Comparison of ENCODE assay signal across 12 cellular contexts in the genomic region with DNA sequence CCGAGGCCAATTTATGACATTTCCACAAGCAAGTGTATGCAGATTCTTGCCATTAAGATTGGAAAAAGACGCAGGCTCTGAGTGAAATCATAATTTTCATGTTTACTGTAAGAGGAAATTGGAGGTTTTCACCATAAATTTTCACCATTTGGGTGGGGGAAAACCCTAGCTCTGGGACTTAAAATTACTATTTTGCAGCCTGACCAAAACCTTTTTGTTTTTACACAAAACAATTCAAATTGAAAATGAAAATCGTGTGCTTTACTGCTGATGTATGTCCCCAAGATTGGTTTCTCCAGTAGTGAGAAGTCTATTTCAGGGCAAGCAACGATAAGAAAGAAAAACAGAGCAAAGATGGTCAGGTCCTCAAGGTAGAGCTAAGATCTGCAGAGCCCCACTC.
DNase-seq lines count a peak whose midpoint lies in the region; ATAC-seq and TF ChIP-seq lines count a peak whose summit lies in the region.
"Had no signal": no experiment of that assay in that cellular context is flagged by ENCODE, and none has a peak within 500 bp of the region (broad histone marks: within the 10 kb centered on the region; RNA-seq: fewer than 3 reads in every experiment).

No MANE protein-coding gene starts in this region.

- H3K4me3 Mint-ChIP-seq in activated CD4-positive, alpha-beta memory T cell treated with anti-CD3 and anti-CD28 coated beads for 36 hours = peak overlapping the region; percentile 77
- H3K4me3 Mint-ChIP-seq in activated CD4-positive, alpha-beta memory T cell treated with anti-CD3 and anti-CD28 coated beads, Interleukin-2, amount 10 ng/mL, durations not matched to agents 7 days and 5 days = no peak overlapping the region
- H3K4me3 Mint-ChIP-seq in GM23338 (no peak overlapping the region; the same call in 2 of the 3 replicates), T-helper 17 cell (peak overlapping the region; percentile 52)
- peak overlapping the region; percentile 19 for H3K4me3 Mint-ChIP-seq in stimulated activated effector memory CD8-positive, alpha-beta T cell treated with anti-CD3 and anti-CD28 coated beads, Interleukin-12 subunit alpha, Interleukin-12 subunit beta, amount 100 ng/mL, for 72 hours
- H3K4me3 Mint-ChIP-seq: neural crest cell had no signal

- peak overlapping the region; percentile 87 for H3K27ac Mint-ChIP-seq in activated CD4-positive, alpha-beta memory T cell treated with anti-CD3 and anti-CD28 coated beads for 36 hours
- no peak overlapping the region for H3K27ac Mint-ChIP-seq in activated CD4-positive, alpha-beta memory T cell treated with anti-CD3 and anti-CD28 coated beads, Interleukin-2, amount 10 ng/mL, durations not matched to agents 7 days and 5 days
- H3K27ac Mint-ChIP-seq in GM23338 (peak overlapping the region; percentile 70; the same call in 1 of the 2 replicates), T-helper 17 cell (peak overlapping the region; percentile 34)
- H3K27ac Mint-ChIP-seq in stimulated activated effector memory CD8-positive, alpha-beta T cell treated with anti-CD3 and anti-CD28 coated beads, Interleukin-12 subunit alpha, Interleukin-12 subunit beta, amount 100 ng/mL, for 72 hours = no peak overlapping the region

- intact Hi-C loops in activated CD4-positive, alpha-beta memory T cell treated with anti-CD3 and anti-CD28 coated beads for 36 hours (cut with micrococcal nuclease) = loop anchor here (1.0 to 10.0 kb wide), 12 partner anchors 13 to 444 kb away; no protein-coding TSS in a partner anchor

- peaks cover 17% of the 10 kb centered on the region for H3K36me3 Mint-ChIP-seq in activated CD4-positive, alpha-beta memory T cell treated with anti-CD3 and anti-CD28 coated beads for 36 hours
- H3K36me3 Mint-ChIP-seq in activated CD4-positive, alpha-beta memory T cell treated with anti-CD3 and anti-CD28 coated beads, Interleukin-2, amount 10 ng/mL, durations not matched to agents 7 days and 5 days (ENCODE audit: low read depth) = peaks cover 3% of the 10 kb centered on the region
- H3K36me3 Mint-ChIP-seq in GM23338 (ENCODE audit: low read depth) = peaks cover 13% of the 10 kb centered on the region; the same call in 2 of the 3 replicates
- H3K36me3 Mint-ChIP-seq in T-helper 17 cell (ENCODE audit: low read depth) = peaks cover 5% of the 10 kb centered on the region
- H3K36me3 Mint-ChIP-seq in stimulated activated effector memory CD8-positive, alpha-beta T cell treated with anti-CD3 and anti-CD28 coated beads, Interleukin-12 subunit alpha, Interleukin-12 subunit beta, amount 100 ng/mL, for 72 hours = peaks cover 4% of the 10 kb centered on the region

- DNase-seq in activated CD4-positive, alpha-beta memory T cell treated with anti-CD3 and anti-CD28 coated beads for 36 hours = no peak
- DNase-seq in activated CD4-positive, alpha-beta memory T cell treated with anti-CD3 and anti-CD28 coated beads, Interleukin-2, amount 10 ng/mL, durations not matched to agents 7 days and 5 days = no peak
- no peak for DNase-seq in GM23338 (ENCODE audit: low spot score)
- no peak for DNase-seq in T-helper 17 cell
- DNase-seq in stimulated activated effector memory CD8-positive, alpha-beta T cell treated with anti-CD3 and anti-CD28 coated beads, Interleukin-12 subunit alpha, Interleukin-12 subunit beta, amount 100 ng/mL, for 72 hours (ENCODE audit: low spot score in 2 of 2) = no peak
- no peak for DNase-seq in brain microvascular endothelial cell
- no peak for DNase-seq in NCI-H1105 treated with DMSO at 0.1 percent for 48 hours (lab: John Stamatoyannopoulos, UW)
- DNase-seq: erythroblast, NCI-H1092, thyroid gland had no signal

- peaks cover 83% of the 10 kb centered on the region for H3K4me1 Mint-ChIP-seq in activated CD4-positive, alpha-beta memory T cell treated with anti-CD3 and anti-CD28 coated beads for 36 hours (ENCODE audit: low read depth)
- H3K4me1 Mint-ChIP-seq in activated CD4-positive, alpha-beta memory T cell treated with anti-CD3 and anti-CD28 coated beads, Interleukin-2, amount 10 ng/mL, durations not matched to agents 7 days and 5 days = peaks cover 46% of the 10 kb centered on the region
- peaks cover 72% of the 10 kb centered on the region for H3K4me1 Mint-ChIP-seq in GM23338
- H3K4me1 Mint-ChIP-seq in T-helper 17 cell = peaks cover 42% of the 10 kb centered on the region
- H3K4me1 Mint-ChIP-seq in stimulated activated effector memory CD8-positive, alpha-beta T cell treated with anti-CD3 and anti-CD28 coated beads, Interleukin-12 subunit alpha, Interleukin-12 subunit beta, amount 100 ng/mL, for 72 hours = peaks cover 53% of the 10 kb centered on the region

- peak overlapping the region; percentile 65 for H3K4me2 ChIP-seq in GM23338

- in situ Hi-C loops in brain microvascular endothelial cell (cut with HindIII; ENCODE audit: low pct_ligation_motif_present, low sequenced_read_pairs) = no loop called here

- no peaks in the 10 kb centered on the region for H3K9me2 ChIP-seq in GM23338 (ENCODE audit: insufficient read depth)

- H3K27me3 ChIP-seq in GM23338 (ENCODE audit: insufficient read depth) (peaks cover 8% of the 10 kb centered on the region; the same call in 1 of the 2 replicates), brain microvascular endothelial cell (replicated peaks) (no peaks in the 10 kb centered on the region)
- H3K27me3 ChIP-seq: thyroid gland had no signal

- TF ChIP-seq CTCF in GM23338 (conservative IDR thresholded peaks at IDR 0.05; ENCODE audit: low read depth in 2 of 2) (no peak), brain microvascular endothelial cell (IDR thresholded peaks at IDR 0.05; ENCODE audit: low read depth, low read length, missing control alignments) (no peak)

- CTCF ChIA-PET in activated CD4-positive, alpha-beta memory T cell treated with anti-CD3 and anti-CD28 coated beads for 36 hours (lab: Charles Lee) = interaction anchor here (0.6 to 1.7 kb wide), 8 partner anchors 13 to 318 kb away, joined by 3 to 4 read pairs (median 3); no protein-coding TSS in a partner anchor
- CTCF ChIA-PET in activated CD4-positive, alpha-beta memory T cell treated with anti-CD3 and anti-CD28 coated beads, Interleukin-2, amount 10 ng/mL, durations not matched to agents 7 days and 5 days (lab: Charles Lee) = no interaction called here

- H3K4me3 ChIP-seq in GM23338 (no peak overlapping the region), brain microvascular endothelial cell (ENCODE audit: low read depth, low read length) (no peak overlapping the region)
- H3K4me3 ChIP-seq: thyroid gland had no signal

- no peaks in the 10 kb centered on the region for H3K9me3 Mint-ChIP-seq in activated CD4-positive, alpha-beta memory T cell treated with anti-CD3 and anti-CD28 coated beads for 36 hours
- H3K9me3 Mint-ChIP-seq in activated CD4-positive, alpha-beta memory T cell treated with anti-CD3 and anti-CD28 coated beads, Interleukin-2, amount 10 ng/mL, durations not matched to agents 7 days and 5 days = no peaks in the 10 kb centered on the region
- H3K9me3 Mint-ChIP-seq in GM23338 = no peaks in the 10 kb centered on the region
- H3K9me3 Mint-ChIP-seq in stimulated activated effector memory CD8-positive, alpha-beta T cell treated with anti-CD3 and anti-CD28 coated beads, Interleukin-12 subunit alpha, Interleukin-12 subunit beta, amount 100 ng/mL, for 72 hours = no peaks in the 10 kb centered on the region
- H3K9me3 Mint-ChIP-seq: neural crest cell had no signal

- no peaks in the 10 kb centered on the region for H3K9me3 ChIP-seq in T-helper 17 cell (ENCODE audit: control insufficient read depth, low read length, poor library complexity, severe bottlenecking)
- H3K9me3 ChIP-seq: thyroid gland had no signal

- H4K20me1 ChIP-seq in GM23338 (replicated peaks; ENCODE audit: insufficient read depth) = no peaks in the 10 kb centered on the region

- H2AFZ ChIP-seq in GM23338 = no peak overlapping the region

- no peaks in the 10 kb centered on the region for H3K27me3 Mint-ChIP-seq in activated CD4-positive, alpha-beta memory T cell treated with anti-CD3 and anti-CD28 coated beads for 36 hours
- H3K27me3 Mint-ChIP-seq in activated CD4-positive, alpha-beta memory T cell treated with anti-CD3 and anti-CD28 coated beads, Interleukin-2, amount 10 ng/mL, durations not matched to agents 7 days and 5 days = peaks cover 9% of the 10 kb centered on the region
- H3K27me3 Mint-ChIP-seq in GM23338 (ENCODE audit: insufficient read depth, low read depth, poor library complexity) (peaks cover 1% of the 10 kb centered on the region), T-helper 17 cell (no peaks in the 10 kb centered on the region)

- no peak overlapping the region for H3K27ac ChIP-seq in GM23338 (ENCODE audit: low read depth)
- H3K27ac ChIP-seq in brain microvascular endothelial cell = no peak overlapping the region
- H3K27ac ChIP-seq: thyroid gland had no signal

- H3K79me2 ChIP-seq in GM23338 (replicated peaks; ENCODE audit: insufficient read depth) = peaks cover 59% of the 10 kb centered on the region

- ATAC-seq in GM23338 (no peak), T-helper 17 cell (peak; percentile 15), GM18909 (IDR thresholded peaks at IDR 0.05; ENCODE audit: poor library complexity, unreplicated experiment) (no peak)
- peak; percentile 89 for ATAC-seq in stimulated activated effector memory CD8-positive, alpha-beta T cell treated with anti-CD3 and anti-CD28 coated beads, Interleukin-12 subunit alpha, Interleukin-12 subunit beta, amount 100 ng/mL, for 72 hours

- H3F3A ChIP-seq in GM23338 (replicated peaks; ENCODE audit: low read depth) = no peaks in the 10 kb centered on the region; the same call in 1 of the 2 replicates

- peaks cover 66% of the 10 kb centered on the region for H3K4me1 ChIP-seq in GM23338 (ENCODE audit: insufficient read depth)

- H3K36me3 ChIP-seq in GM23338 (ENCODE audit: insufficient read depth) (no peaks in the 10 kb centered on the region), brain microvascular endothelial cell (replicated peaks) (no peaks in the 10 kb centered on the region)
- H3K36me3 ChIP-seq: thyroid gland had no signal

- POLR2A ChIA-PET in activated CD4-positive, alpha-beta memory T cell treated with anti-CD3 and anti-CD28 coated beads for 36 hours (lab: Charles Lee) = interaction anchor here (0.6 to 5.3 kb wide), 18 partner anchors 16 to 290 kb away, joined by 3 to 50 read pairs (median 4); a partner anchor contains a TSS
- POLR2A ChIA-PET in activated CD4-positive, alpha-beta memory T cell treated with anti-CD3 and anti-CD28 coated beads, Interleukin-2, amount 10 ng/mL, durations not matched to agents 7 days and 5 days (lab: Charles Lee) = interaction anchor here (1.3 to 2.4 kb wide), 3 partner anchors 8 to 170 kb away, joined by 3 to 8 read pairs (median 3); no protein-coding TSS in a partner anchor

TF ChIP-seq in GM23338, 12 proteins besides CTCF, POLR2A, EP300 and RAD21 (continues in another document):
- TF ChIP-seq NANOG (IDR thresholded peaks at IDR 0.05; ENCODE audit: borderline replicate concordance) = no peak
- TF ChIP-seq STAT1 (IDR thresholded peaks at IDR 0.05; ENCODE audit: unreplicated experiment) = no peak

Comparison
In these comparisons a context has a peak if more than half of its experiments do, and no peak if none do; other contexts are left out.
1. H3K27ac Mint-ChIP-seq: peak in activated CD4-positive, alpha-beta memory T cell treated with anti-CD3 and anti-CD28 coated beads for 36 hours (single experiment), GM23338 (single experiment) and T-helper 17 cell (single experiment); none in activated CD4-positive, alpha-beta memory T cell treated with anti-CD3 and anti-CD28 coated beads, Interleukin-2, amount 10 ng/mL, durations not matched to agents 7 days and 5 days (single experiment) and stimulated activated effector memory CD8-positive, alpha-beta T cell treated with anti-CD3 and anti-CD28 coated beads, Interleukin-12 subunit alpha, Interleukin-12 subunit beta, amount 100 ng/mL, for 72 hours (single experiment).
2. H3K4me3 Mint-ChIP-seq: peak in activated CD4-positive, alpha-beta memory T cell treated with anti-CD3 and anti-CD28 coated beads for 36 hours (single experiment), T-helper 17 cell (single experiment) and stimulated activated effector memory CD8-positive, alpha-beta T cell treated with anti-CD3 and anti-CD28 coated beads, Interleukin-12 subunit alpha, Interleukin-12 subunit beta, amount 100 ng/mL, for 72 hours (single experiment); none in activated CD4-positive, alpha-beta memory T cell treated with anti-CD3 and anti-CD28 coated beads, Interleukin-2, amount 10 ng/mL, durations not matched to agents 7 days and 5 days (single experiment) and GM23338 (single experiment).
3. ATAC-seq: peak in T-helper 17 cell (single experiment) and stimulated activated effector memory CD8-positive, alpha-beta T cell treated with anti-CD3 and anti-CD28 coated beads, Interleukin-12 subunit alpha, Interleukin-12 subunit beta, amount 100 ng/mL, for 72 hours (single experiment); none in GM23338 (single experiment) and GM18909 (single experiment).